ENCODE assay signal across 13 cellular contexts in the genomic region with DNA sequence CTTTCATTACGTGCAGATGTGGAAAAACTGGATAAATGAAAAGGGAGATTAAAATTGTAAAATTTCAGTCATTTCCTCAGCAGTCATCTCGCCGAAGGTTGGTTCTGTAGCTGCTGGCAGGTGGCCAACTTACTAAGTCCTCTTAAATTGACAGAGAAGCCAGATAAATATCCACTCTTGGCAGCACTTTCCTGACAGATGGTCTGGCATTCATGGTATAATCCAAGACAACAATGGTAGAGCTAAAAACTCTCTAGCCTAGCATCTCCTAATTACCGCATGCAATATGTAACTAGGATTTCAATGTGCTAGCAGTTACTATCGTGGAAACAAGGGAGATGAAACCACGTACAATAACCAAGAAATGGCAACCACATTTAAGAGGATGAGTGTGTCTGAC.
DNase-seq lines count a peak whose midpoint lies in the region; ATAC-seq and TF ChIP-seq lines count a peak whose summit lies in the region.
"Had no signal": no experiment of that assay in that cellular context is flagged by ENCODE, and none has a peak within 500 bp of the region (broad histone marks: within the 10 kb centered on the region; RNA-seq: fewer than 3 reads in every experiment).

No MANE protein-coding gene starts in this region.

- POLR2A ChIA-PET in MCF 10A (lab: Yijun Ruan, JAX): no interaction called here

- H3K9me3 ChIP-seq in mammary epithelial cell (replicated peaks; ENCODE audit: insufficient read depth, low read length): no peaks in the 10 kb centered on the region
- H3K9me3 ChIP-seq: neutrophil had no signal

- H3K27me3 ChIP-seq in mammary epithelial cell (ENCODE audit: insufficient read depth, low read length) (no peaks in the 10 kb centered on the region), dorsolateral prefrontal cortex (no peaks in the 10 kb centered on the region)
- H3K27me3 ChIP-seq: neutrophil had no signal

- H3K4me3 ChIP-seq in mammary epithelial cell (replicated peaks in 1 of 3; ENCODE audit: insufficient read depth in 1 of 3, low read depth in 2 of 3, low read length in 3 of 3): no peak overlapping the region
- H3K4me3 ChIP-seq in dorsolateral prefrontal cortex: peak overlapping the region in 56 of 59 donors; percentile 5 to 64 (median 36)

- no peak overlapping the region for H2AFZ ChIP-seq in mammary epithelial cell (ENCODE audit: low read depth, low read length)

- H3K27ac ChIP-seq in mammary epithelial cell (ENCODE audit: insufficient read depth, low read depth, low read length): no peak overlapping the region
- H3K27ac ChIP-seq in dorsolateral prefrontal cortex: peak overlapping the region in 3 of 59 donors; percentile 5 to 63 (median 20)
- H3K27ac ChIP-seq: neutrophil had no signal

- TF ChIP-seq POLR2A in erythroblast (IDR thresholded peaks at IDR 0.05; ENCODE audit: low read length): no peak

- H3K4me3 Mint-ChIP-seq in MCF 10A (ENCODE audit: unreplicated experiment): no peak overlapping the region
- H3K4me3 Mint-ChIP-seq: activated CD4-positive, alpha-beta T cell treated with anti-CD3 and anti-CD28 coated beads for 36 hours had no signal

- no peaks in the 10 kb centered on the region for H3K9me3 Mint-ChIP-seq in MCF 10A (ENCODE audit: unreplicated experiment)

- H3K27ac Mint-ChIP-seq in MCF 10A (ENCODE audit: low read depth, unreplicated experiment): no peak overlapping the region
- H3K27ac Mint-ChIP-seq: activated CD4-positive, alpha-beta T cell treated with anti-CD3 and anti-CD28 coated beads for 36 hours; activated naive CD4-positive, alpha-beta T cell treated with anti-CD3 and anti-CD28 coated beads, Interleukin-2, amount 50 U/mL, for 72 hours had no signal

- dilution Hi-C loops in mammary epithelial cell (cut with HindIII; ENCODE audit: low sequenced_read_pairs): loop anchor here (5.0 kb wide), 1 partner anchor 44 kb away; no protein-coding TSS in a partner anchor

- WGBS in mammary epithelial cell (ENCODE audit: low coverage, missing lambda C conversion rate): 24% methylated on average over 6 of the region's 6 CpGs

- peaks cover 9% of the 10 kb centered on the region for H3K4me1 Mint-ChIP-seq in MCF 10A (ENCODE audit: insufficient read depth, unreplicated experiment)
- H3K4me1 Mint-ChIP-seq: activated CD4-positive, alpha-beta T cell treated with anti-CD3 and anti-CD28 coated beads for 36 hours had no signal

- no peaks in the 10 kb centered on the region for H4K20me1 ChIP-seq in mammary epithelial cell (ENCODE audit: insufficient read depth, low read length)

- no peaks in the 10 kb centered on the region for H3K36me3 Mint-ChIP-seq in MCF 10A (ENCODE audit: insufficient read depth, unreplicated experiment)
- H3K36me3 Mint-ChIP-seq: activated naive CD4-positive, alpha-beta T cell treated with anti-CD3 and anti-CD28 coated beads, Interleukin-2, amount 50 U/mL, for 72 hours had no signal

- BruUV-seq in MCF 10A (replicated peaks; lab: Mats Ljungman, UMichigan) (no TSS peak), mammary epithelial cell (replicated peaks; lab: Mats Ljungman, UMichigan) (no TSS peak)

- H3K27me3 Mint-ChIP-seq in MCF 10A (ENCODE audit: insufficient read depth, unreplicated experiment): no peaks in the 10 kb centered on the region
- H3K27me3 Mint-ChIP-seq: activated CD4-positive, alpha-beta T cell treated with anti-CD3 and anti-CD28 coated beads for 36 hours had no signal

- intact Hi-C loops in MCF 10A (cut with micrococcal nuclease) (no loop called here), mammary epithelial cell (cut with micrococcal nuclease) (no loop called here), dorsolateral prefrontal cortex (cut with DNase I) (no loop called here)

- H3K4me2 ChIP-seq in mammary epithelial cell (ENCODE audit: insufficient read depth, low read depth, low read length): no peak overlapping the region

- TF ChIP-seq CTCF in MCF 10A (IDR thresholded peaks at IDR 0.05; ENCODE audit: unreplicated experiment) (no peak), mammary epithelial cell (conservative IDR thresholded peaks at IDR 0.05 in 1 of 2, IDR thresholded peaks at IDR 0.05 in 1 of 2; ENCODE audit: extremely low read depth in 1 of 2, insufficient read depth in 1 of 2, low read depth in 1 of 2, low read length in 2 of 2) (no peak), dorsolateral prefrontal cortex (IDR thresholded peaks at IDR 0.05 in 54 of 56, conservative IDR thresholded peaks at IDR 0.05 in 2 of 56; ENCODE audit: low read depth in 1 of 56, partially characterized antibody in 56 of 56) (no peak)

- H3K79me2 ChIP-seq in mammary epithelial cell (ENCODE audit: insufficient read depth, low read length): no peaks in the 10 kb centered on the region

- H3K36me3 ChIP-seq in mammary epithelial cell (ENCODE audit: insufficient read depth, low read length): no peaks in the 10 kb centered on the region
- H3K36me3 ChIP-seq: neutrophil had no signal

- no peak for ATAC-seq in GM21576 (IDR thresholded peaks at IDR 0.05; ENCODE audit: unreplicated experiment)
- ATAC-seq: activated CD4-positive, alpha-beta T cell treated with anti-CD3 and anti-CD28 coated beads for 36 hours; activated naive CD4-positive, alpha-beta T cell treated with anti-CD3 and anti-CD28 coated beads, Interleukin-2, amount 50 U/mL, for 72 hours had no signal

- peak; percentile 24 for DNase-seq in MCF 10A (ENCODE audit: unreplicated experiment)
- DNase-seq in mammary epithelial cell: no peak
- DNase-seq in NCI-H69 (lab: John Stamatoyannopoulos, UW): peak; percentile 95
- DNase-seq in dorsolateral prefrontal cortex: peak in 9 of 10 donors; percentile 41 to 93 (median 56)
- peak; percentile 80 for DNase-seq in superior temporal gyrus (ENCODE audit: extremely low spot score)
- no peak for DNase-seq in erythroblast (lab: John Stamatoyannopoulos, UW)
- DNase-seq in NAMALWA (ENCODE audit: low spot score): no peak
- DNase-seq: activated CD4-positive, alpha-beta T cell treated with anti-CD3 and anti-CD28 coated beads for 36 hours; islet precursor cell; stimulated activated CD4-positive, alpha-beta T cell treated with anti-CD3 and anti-CD28 coated beads, Interleukin-1b, Interleukin-23, amount 100 ng/mL, for 48 hours had no signal

- in situ Hi-C loops in mammary epithelial cell (cut with MboI; ENCODE audit: low sequenced_read_pairs in 2 of 2): no loop called here

- no peak overlapping the region for H3K9ac ChIP-seq in mammary epithelial cell (ENCODE audit: insufficient read depth, low read length)

- H3K4me1 ChIP-seq in mammary epithelial cell (ENCODE audit: insufficient read depth, low read length): no peaks in the 10 kb centered on the region

- CTCF ChIA-PET in MCF 10A (lab: Yijun Ruan, JAX) (no interaction called here), mammary epithelial cell (lab: Charles Lee; ENCODE audit: low non-redundant PET) (interaction anchor here (0.7 kb wide), 1 partner anchor 670 kb away, joined by 3 read pairs; no protein-coding TSS in a partner anchor)

Comparison
In these comparisons a context has a peak if more than half of its experiments do, and no peak if none do; other contexts are left out.
1. DNase-seq: peak in MCF 10A (single experiment), NCI-H69 (single experiment), dorsolateral prefrontal cortex (9 of 10) and superior temporal gyrus (single experiment); none in mammary epithelial cell (single experiment), erythroblast (0 of 2) and NAMALWA (single experiment).
2. H3K4me3 ChIP-seq: peak in dorsolateral prefrontal cortex (56 of 59); none in mammary epithelial cell (0 of 3).